Comparison of ENCODE assay signal across 25 cellular contexts in genomic region chr1:198047913-198048312, GRCh38.
A peak's percentile ranks its signal among the peaks of the same experiment; 100 is the strongest.
DNase-seq lines count a peak whose midpoint lies in the region; ATAC-seq lines count a peak whose summit lies in the region.
"Had no signal": no experiment of that assay in that cellular context is flagged by ENCODE, and none has a peak within 500 bp of the region (broad histone marks: within the 10 kb centered on the region; RNA-seq: fewer than 3 reads in every experiment).

No MANE protein-coding gene starts in this region.

- POLR2A ChIA-PET in activated CD4-positive, alpha-beta T cell treated with anti-CD3 and anti-CD28 coated beads, Interleukin-2, amount 10 ng/mL, durations not matched to agents 7 days and 5 days (lab: Charles Lee) = interaction anchor here (0.7 kb wide), 1 partner anchor 127 kb away, joined by 3 read pairs; no protein-coding TSS in a partner anchor

- in situ Hi-C loops in KBM-7 (cut with MboI; ENCODE audit: low pct_unique_long_range_greater_than_20kb, low sequenced_read_pairs) = no loop called here

- peak overlapping the region; percentile 13 for H3K4me3 Mint-ChIP-seq in activated CD4-positive, alpha-beta T cell treated with anti-CD3 and anti-CD28 coated beads, Interleukin-2, amount 10 ng/mL, durations not matched to agents 7 days and 5 days
- peak overlapping the region; percentile 54 for H3K4me3 Mint-ChIP-seq in T-helper 2 cell treated with Interferon-gamma antibody and Interleukin-4, amounts not matched to agents 5 μg/mL and 100 μg/mL, for 36 hours
- H3K4me3 Mint-ChIP-seq in effector memory CD8-positive, alpha-beta T cell = no peak overlapping the region
- H3K4me3 Mint-ChIP-seq: activated B cell treated with CpG ODN at 0.5 μM for 24 hours, naive B cell had no signal

- peak overlapping the region; percentile 84 for H3K27ac Mint-ChIP-seq in activated CD4-positive, alpha-beta T cell treated with anti-CD3 and anti-CD28 coated beads, Interleukin-2, amount 10 ng/mL, durations not matched to agents 7 days and 5 days
- peak overlapping the region; percentile 74 for H3K27ac Mint-ChIP-seq in T-helper 2 cell treated with Interferon-gamma antibody and Interleukin-4, amounts not matched to agents 5 μg/mL and 100 μg/mL, for 36 hours
- no peak overlapping the region for H3K27ac Mint-ChIP-seq in effector memory CD8-positive, alpha-beta T cell
- H3K27ac Mint-ChIP-seq: activated B cell treated with CpG ODN at 0.5 μM for 24 hours, naive B cell had no signal

- H3K36me3 Mint-ChIP-seq in activated CD4-positive, alpha-beta T cell treated with anti-CD3 and anti-CD28 coated beads, Interleukin-2, amount 10 ng/mL, durations not matched to agents 7 days and 5 days (ENCODE audit: low read depth) = peaks cover 33% of the 10 kb centered on the region
- peaks cover 26% of the 10 kb centered on the region for H3K36me3 Mint-ChIP-seq in T-helper 2 cell treated with Interferon-gamma antibody and Interleukin-4, amounts not matched to agents 5 μg/mL and 100 μg/mL, for 36 hours (ENCODE audit: low read depth)
- no peaks in the 10 kb centered on the region for H3K36me3 Mint-ChIP-seq in effector memory CD8-positive, alpha-beta T cell (ENCODE audit: insufficient read depth)
- H3K36me3 Mint-ChIP-seq: naive B cell had no signal

- peaks cover 27% of the 10 kb centered on the region for H3K4me1 Mint-ChIP-seq in activated CD4-positive, alpha-beta T cell treated with anti-CD3 and anti-CD28 coated beads, Interleukin-2, amount 10 ng/mL, durations not matched to agents 7 days and 5 days
- H3K4me1 Mint-ChIP-seq in T-helper 2 cell treated with Interferon-gamma antibody and Interleukin-4, amounts not matched to agents 5 μg/mL and 100 μg/mL, for 36 hours (ENCODE audit: low read depth) = peaks cover 23% of the 10 kb centered on the region
- peaks cover 8% of the 10 kb centered on the region in 2 donors for H3K4me1 Mint-ChIP-seq in effector memory CD8-positive, alpha-beta T cell (ENCODE audit: low read depth in 2 of 2)

- peak; percentile 63 for ATAC-seq in effector memory CD8-positive, alpha-beta T cell (replicated peaks)
- no peak for ATAC-seq in HG02852 (IDR thresholded peaks at IDR 0.05; ENCODE audit: unreplicated experiment)
- ATAC-seq: gastroesophageal sphincter, K562, left lung had no signal

- DNase-seq in activated CD4-positive, alpha-beta T cell treated with anti-CD3 and anti-CD28 coated beads, Interleukin-2, amount 10 ng/mL, durations not matched to agents 7 days and 5 days = peak; percentile 63
- DNase-seq in activated CD4-positive, alpha-beta T cell treated with anti-CD3 and anti-CD28 coated beads, Interleukin-2, amount 50 U/mL, for 48 hours = no peak
- peak; percentile 21 for DNase-seq in KBM-7
- DNase-seq in T-helper 2 cell treated with Interferon-gamma antibody and Interleukin-4, amounts not matched to agents 5 μg/mL and 100 μg/mL, for 36 hours (ENCODE audit: low spot score) = peak; percentile 10
- DNase-seq in effector memory CD8-positive, alpha-beta T cell = no peak
- DNase-seq in NK-92 treated with Interleukin-12 subunit alpha and Interleukin-12 subunit beta, amount 100 ng/mL, for 24 hours (lab: John Stamatoyannopoulos, UW) = no peak
- DNase-seq in GM19240 (ENCODE audit: insufficient read length, low spot score) = no peak
- DNase-seq: activated B cell treated with CpG ODN at 0.5 μM for 24 hours; activated effector memory CD4-positive, alpha-beta T cell treated with anti-CD3 and anti-CD28 coated beads, Interleukin-2, amount 50 U/mL, for 16 hours; anterior cingulate cortex; GF-D8; GOT3; hippocampal formation; left lung; mesendoderm; naive B cell; NCI-H1048; NCI-H187 treated with DMSO at 0.1 percent for 48 hours; NCI-H526 treated with DMSO at 0.1 percent for 48 hours; RPMI8226; stimulated activated CD4-positive, alpha-beta T cell treated with anti-CD3 and anti-CD28 coated beads, Interleukin-1b, Interleukin-23, amount 100 ng/mL, for 48 hours; substantia nigra had no signal

- H3K9me3 Mint-ChIP-seq in activated CD4-positive, alpha-beta T cell treated with anti-CD3 and anti-CD28 coated beads, Interleukin-2, amount 10 ng/mL, durations not matched to agents 7 days and 5 days = peaks cover 29% of the 10 kb centered on the region
- peaks cover 50% of the 10 kb centered on the region for H3K9me3 Mint-ChIP-seq in T-helper 2 cell treated with Interferon-gamma antibody and Interleukin-4, amounts not matched to agents 5 μg/mL and 100 μg/mL, for 36 hours
- H3K9me3 Mint-ChIP-seq in effector memory CD8-positive, alpha-beta T cell = no peaks in the 10 kb centered on the region

- CTCF ChIA-PET in activated CD4-positive, alpha-beta T cell treated with anti-CD3 and anti-CD28 coated beads, Interleukin-2, amount 10 ng/mL, durations not matched to agents 7 days and 5 days (lab: Charles Lee) = no interaction called here

- H3K27me3 Mint-ChIP-seq in activated CD4-positive, alpha-beta T cell treated with anti-CD3 and anti-CD28 coated beads, Interleukin-2, amount 10 ng/mL, durations not matched to agents 7 days and 5 days = peaks cover 2% of the 10 kb centered on the region
- H3K27me3 Mint-ChIP-seq in T-helper 2 cell treated with Interferon-gamma antibody and Interleukin-4, amounts not matched to agents 5 μg/mL and 100 μg/mL, for 36 hours (ENCODE audit: low read depth) = peaks cover 3% of the 10 kb centered on the region
- no peaks in the 10 kb centered on the region for H3K27me3 Mint-ChIP-seq in effector memory CD8-positive, alpha-beta T cell

Comparison
In these comparisons a context has a peak if more than half of its experiments do, and no peak if none do; other contexts are left out.
1. DNase-seq: peak in activated CD4-positive, alpha-beta T cell treated with anti-CD3 and anti-CD28 coated beads, Interleukin-2, amount 10 ng/mL, durations not matched to agents 7 days and 5 days (single experiment), KBM-7 (single experiment) and T-helper 2 cell treated with Interferon-gamma antibody and Interleukin-4, amounts not matched to agents 5 μg/mL and 100 μg/mL, for 36 hours (single experiment); none in activated CD4-positive, alpha-beta T cell treated with anti-CD3 and anti-CD28 coated beads, Interleukin-2, amount 50 U/mL, for 48 hours (0 of 2), effector memory CD8-positive, alpha-beta T cell (0 of 3), NK-92 treated with Interleukin-12 subunit alpha and Interleukin-12 subunit beta, amount 100 ng/mL, for 24 hours (single experiment) and GM19240 (single experiment).
2. H3K27ac Mint-ChIP-seq: peak in activated CD4-positive, alpha-beta T cell treated with anti-CD3 and anti-CD28 coated beads, Interleukin-2, amount 10 ng/mL, durations not matched to agents 7 days and 5 days (single experiment) and T-helper 2 cell treated with Interferon-gamma antibody and Interleukin-4, amounts not matched to agents 5 μg/mL and 100 μg/mL, for 36 hours (single experiment); none in effector memory CD8-positive, alpha-beta T cell (0 of 2).
3. H3K4me3 Mint-ChIP-seq: peak in activated CD4-positive, alpha-beta T cell treated with anti-CD3 and anti-CD28 coated beads, Interleukin-2, amount 10 ng/mL, durations not matched to agents 7 days and 5 days (single experiment) and T-helper 2 cell treated with Interferon-gamma antibody and Interleukin-4, amounts not matched to agents 5 μg/mL and 100 μg/mL, for 36 hours (single experiment); none in effector memory CD8-positive, alpha-beta T cell (0 of 2).